ENCODE assay signal across 10 cellular contexts in the genomic region with DNA sequence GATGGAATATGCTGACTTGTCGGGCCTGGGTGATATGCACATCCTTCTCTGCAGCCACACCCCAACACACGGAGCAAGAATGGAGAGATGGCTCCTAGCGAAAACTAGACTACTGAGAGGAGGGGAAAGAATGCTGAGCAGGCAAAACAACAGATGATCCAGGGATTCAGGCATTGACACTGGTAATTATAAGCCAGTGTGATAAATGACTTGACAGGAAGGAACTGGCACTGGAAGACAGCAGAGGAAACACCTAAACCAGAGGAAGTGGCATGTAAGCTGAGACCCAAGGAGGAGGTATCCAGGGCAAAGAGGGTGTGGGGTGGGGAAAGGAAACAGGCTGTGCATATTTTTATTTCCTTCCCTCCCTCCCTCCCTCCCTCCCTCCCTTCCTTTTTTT. TPM values are rescaled to one million over a fixed set of nuclear protein-coding genes. Genes with fewer than 3 reads are reported as not detected.
DNase-seq lines count a peak whose midpoint lies in the region; ATAC-seq and TF ChIP-seq lines count a peak whose summit lies in the region.
"Had no signal": no experiment of that assay in that cellular context is flagged by ENCODE, and none has a peak within 500 bp of the region (broad histone marks: within the 10 kb centered on the region; RNA-seq: fewer than 3 reads in every experiment).

No MANE protein-coding gene starts in this region.

- peak overlapping the region; percentile 61; the same call in 1 of the 2 replicates for H3K4me2 ChIP-seq in MM.1S (ENCODE audit: low read depth, low read length)

- H3K27ac Mint-ChIP-seq in activated CD4-positive, alpha-beta memory T cell treated with anti-CD3 and anti-CD28 coated beads, Interleukin-2, amount 10 ng/mL, durations not matched to agents 7 days and 5 days = peak overlapping the region; percentile 89
- H3K27ac Mint-ChIP-seq in naive thymus-derived CD8-positive, alpha-beta T cell = peak overlapping the region; percentile 70 to 95 (median 86)

- no peaks in the 10 kb centered on the region for H3K9me2 ChIP-seq in MM.1S (replicated peaks; ENCODE audit: insufficient read depth, low read length)

- no peak for TF ChIP-seq CTCF in MM.1S (IDR thresholded peaks at IDR 0.05; ENCODE audit: low read length)

- peak overlapping the region; percentile 55 for H3K4me3 Mint-ChIP-seq in activated CD4-positive, alpha-beta memory T cell treated with anti-CD3 and anti-CD28 coated beads, Interleukin-2, amount 10 ng/mL, durations not matched to agents 7 days and 5 days
- H3K4me3 Mint-ChIP-seq in naive thymus-derived CD8-positive, alpha-beta T cell = peak overlapping the region; percentile 49 to 78 (median 71)

- H3K4me1 ChIP-seq in MM.1S (ENCODE audit: low read length) = peaks cover 50% of the 10 kb centered on the region

- peaks cover 33% of the 10 kb centered on the region for H3F3A ChIP-seq in MM.1S (ENCODE audit: insufficient read depth, low read length)

- H3K36me3 ChIP-seq in MM.1S (replicated peaks; ENCODE audit: insufficient read depth, low read length) = no peaks in the 10 kb centered on the region

- H2AFZ ChIP-seq in MM.1S (ENCODE audit: low read length) = peak overlapping the region; percentile 10; the same call in 1 of the 2 replicates

- H3K4me1 Mint-ChIP-seq in activated CD4-positive, alpha-beta memory T cell treated with anti-CD3 and anti-CD28 coated beads, Interleukin-2, amount 10 ng/mL, durations not matched to agents 7 days and 5 days = peaks cover 54% of the 10 kb centered on the region
- peaks cover 25 to 59% (median 56%) of the 10 kb centered on the region in 4 donors for H3K4me1 Mint-ChIP-seq in naive thymus-derived CD8-positive, alpha-beta T cell

- POLR2A ChIA-PET in activated CD4-positive, alpha-beta memory T cell treated with anti-CD3 and anti-CD28 coated beads, Interleukin-2, amount 10 ng/mL, durations not matched to agents 7 days and 5 days (lab: Charles Lee) = interaction anchor here (2.0 to 2.4 kb wide), 2 partner anchors 26 to 33 kb away, joined by 7 to 22 read pairs; a partner anchor contains a TSS
- POLR2A ChIA-PET in naive thymus-derived CD8-positive, alpha-beta T cell (lab: Charles Lee) = interaction anchor here (0.7 to 1.6 kb wide), 8 partner anchors 8 to 126 kb away, joined by 3 to 9 read pairs (median 4); a partner anchor contains a TSS

- H4K20me1 ChIP-seq in MM.1S (ENCODE audit: insufficient read depth, low read length) = no peaks in the 10 kb centered on the region

- peaks cover 7% of the 10 kb centered on the region for H3K9me3 Mint-ChIP-seq in activated CD4-positive, alpha-beta memory T cell treated with anti-CD3 and anti-CD28 coated beads, Interleukin-2, amount 10 ng/mL, durations not matched to agents 7 days and 5 days
- no peaks in the 10 kb centered on the region for H3K9me3 Mint-ChIP-seq in naive thymus-derived CD8-positive, alpha-beta T cell

- no peaks in the 10 kb centered on the region for H3K79me2 ChIP-seq in MM.1S (ENCODE audit: low read length)

- H3K9ac ChIP-seq in MM.1S (ENCODE audit: low read length) = peak overlapping the region; percentile 11; the same call in 1 of the 2 replicates

- H3K4me3 ChIP-seq in MM.1S (ENCODE audit: low read length) = no peak overlapping the region

- H3K27me3 ChIP-seq in MM.1S (replicated peaks; ENCODE audit: insufficient read depth, low read length) = no peaks in the 10 kb centered on the region

- H3K27me3 Mint-ChIP-seq in activated CD4-positive, alpha-beta memory T cell treated with anti-CD3 and anti-CD28 coated beads, Interleukin-2, amount 10 ng/mL, durations not matched to agents 7 days and 5 days = no peaks in the 10 kb centered on the region
- no peaks in the 10 kb centered on the region for H3K27me3 Mint-ChIP-seq in naive thymus-derived CD8-positive, alpha-beta T cell

- no peaks in the 10 kb centered on the region for H3K9me3 ChIP-seq in MM.1S (replicated peaks; ENCODE audit: insufficient read depth, low read length)

- peak; percentile 18 for DNase-seq in EH (ENCODE audit: low read depth)
- DNase-seq in MM.1S = peak; percentile 24
- peak; percentile 66 for DNase-seq in activated CD4-positive, alpha-beta memory T cell treated with anti-CD3 and anti-CD28 coated beads, Interleukin-2, amount 10 ng/mL, durations not matched to agents 7 days and 5 days
- DNase-seq in naive thymus-derived CD8-positive, alpha-beta T cell = peak in 8 of 10 donors; percentile 9 to 62 (median 34)
- DNase-seq: amniotic stem cell; stimulated activated CD4-positive, alpha-beta T cell treated with anti-CD3 and anti-CD28 coated beads, Interleukin-2, amount 100 ng/mL, for 48 hours had no signal

- H3K27ac ChIP-seq in MM.1S (ENCODE audit: low read length) = peak overlapping the region; percentile 73; the same call in 1 of the 2 replicates

- CTCF ChIA-PET in activated CD4-positive, alpha-beta memory T cell treated with anti-CD3 and anti-CD28 coated beads, Interleukin-2, amount 10 ng/mL, durations not matched to agents 7 days and 5 days (lab: Charles Lee) = interaction anchor here (1.5 kb wide), 1 partner anchor 193 kb away, joined by 4 read pairs; no protein-coding TSS in a partner anchor

- peak; percentile 56 to 82 for ATAC-seq in naive thymus-derived CD8-positive, alpha-beta T cell
- ATAC-seq in HG03442 (IDR thresholded peaks at IDR 0.05; ENCODE audit: unreplicated experiment) = no peak
- no peak for ATAC-seq in HG03175 (IDR thresholded peaks at IDR 0.05; ENCODE audit: unreplicated experiment)
- ATAC-seq in HG02678 (IDR thresholded peaks at IDR 0.05; ENCODE audit: unreplicated experiment) = no peak
- ATAC-seq: HCT116 had no signal

- peaks cover 13% of the 10 kb centered on the region for H3K36me3 Mint-ChIP-seq in activated CD4-positive, alpha-beta memory T cell treated with anti-CD3 and anti-CD28 coated beads, Interleukin-2, amount 10 ng/mL, durations not matched to agents 7 days and 5 days (ENCODE audit: low read depth)
- H3K36me3 Mint-ChIP-seq in naive thymus-derived CD8-positive, alpha-beta T cell = no peaks in the 10 kb centered on the region

RNA-seq across cellular contexts. Expression of a gene that starts 31.7 kb away (rescaled TPM):
- total RNA-seq in activated CD4-positive, alpha-beta memory T cell treated with anti-CD3 and anti-CD28 coated beads, Interleukin-2, amount 10 ng/mL, durations not matched to agents 7 days and 5 days = 100 to 1,000 TPM; 168 to 169 TPM
- 100 to 1,000 TPM; 121 to 130 TPM for total RNA-seq in naive thymus-derived CD8-positive, alpha-beta T cell
- polyA plus RNA-seq in naive thymus-derived CD8-positive, alpha-beta T cell = 100 to 1,000 TPM in 1 of 3 donors, 10 to 100 TPM in 2; 92.1 to 115 (median 99.2) TPM

RNA-seq across cellular contexts. Expression of a gene that starts 43.8 kb away (rescaled TPM):
- 100 to 1,000 TPM; 337 to 349 TPM for total RNA-seq in activated CD4-positive, alpha-beta memory T cell treated with anti-CD3 and anti-CD28 coated beads, Interleukin-2, amount 10 ng/mL, durations not matched to agents 7 days and 5 days
- 100 to 1,000 TPM; 230 to 235 TPM for total RNA-seq in naive thymus-derived CD8-positive, alpha-beta T cell
- 100 to 1,000 TPM; 287 to 748 (median 546) TPM for polyA plus RNA-seq in naive thymus-derived CD8-positive, alpha-beta T cell

Comparison
In these comparisons a context has a peak if more than half of its experiments do, and no peak if none do; other contexts are left out.
1. ATAC-seq: peak in naive thymus-derived CD8-positive, alpha-beta T cell (2 of 2); none in HG03442 (single experiment), HG03175 (single experiment) and HG02678 (single experiment).
2. Peak in every context shown above with its lines, with median percentiles within 50 percentile points of each other: DNase-seq.